In genomic region chr21:42654913-42655796, GRCh38 we compare ENCODE assay signal across 8 cellular contexts. TPM values are rescaled to one million over a fixed set of nuclear protein-coding genes. Genes with fewer than 3 reads are reported as not detected.
DNase-seq lines count a peak whose midpoint lies in the region; ATAC-seq and TF ChIP-seq lines count a peak whose summit lies in the region.

No MANE protein-coding gene starts in this region.

- H3K4me3 Mint-ChIP-seq in IgD-negative memory B cell (peak overlapping the region in 3 of 4 donors; percentile 37 to 87 (median 67)), nephron (peak overlapping the region; percentile 75 to 89 (median 85)), CD14-positive monocyte (peak overlapping the region in 1 of 2 donors; percentile 92)

- H3K79me2 ChIP-seq in ACC112 (ENCODE audit: control insufficient read depth, insufficient read depth, low read length, unreplicated experiment), result no peaks in the 10 kb centered on the region

- H3K4me1 Mint-ChIP-seq in IgD-negative memory B cell (peaks cover 14 to 26% (median 22%) of the 10 kb centered on the region in 3 donors), nephron (peaks cover 48% of the 10 kb centered on the region), CD14-positive monocyte (peaks cover 18% of the 10 kb centered on the region)

- intact Hi-C loops in CD14-positive monocyte (cut with micrococcal nuclease), result loop anchor here (2.0 to 5.0 kb wide), 2 partner anchors 162 to 164 kb away; no protein-coding TSS in a partner anchor

- peaks cover 37% of the 10 kb centered on the region for H3K27me3 ChIP-seq in ACC112 (ENCODE audit: insufficient read depth, low read length)

- peaks cover 9% of the 10 kb centered on the region for H3K4me1 ChIP-seq in ACC112 (ENCODE audit: control insufficient read depth, insufficient read depth, low read length, unreplicated experiment)

- H3K27ac ChIP-seq in ACC112 (ENCODE audit: low read depth, low read length) (no peak overlapping the region), coronary artery (no peak overlapping the region)

- ATAC-seq in HG03175 (IDR thresholded peaks at IDR 0.05; ENCODE audit: unreplicated experiment), result no peak

- no peaks in the 10 kb centered on the region for H3K36me3 ChIP-seq in ACC112 (ENCODE audit: insufficient read depth, low read length)

- no peaks in the 10 kb centered on the region for H3K9me3 Mint-ChIP-seq in IgD-negative memory B cell
- H3K9me3 Mint-ChIP-seq in nephron, result no peaks in the 10 kb centered on the region
- H3K9me3 Mint-ChIP-seq in CD14-positive monocyte, result peaks cover 0 to 8% (median 5%) of the 10 kb centered on the region in 7 donors

- H3K27ac Mint-ChIP-seq in IgD-negative memory B cell (peak overlapping the region; percentile 14 to 63 (median 31)), nephron (peak overlapping the region; percentile 49 to 92 (median 90)), CD14-positive monocyte (no peak overlapping the region)

- DNase-seq in coronary artery (ENCODE audit: low spot score) (no peak), activated gamma-delta T cell (lab: John Stamatoyannopoulos, UW) (no peak), CD14-positive monocyte (ENCODE audit: low spot score) (no peak)
- DNase-seq in activated CD8-positive, alpha-beta memory T cell treated with anti-CD3 and anti-CD28 coated beads, Interleukin-2, amount 50 U/mL, for 4 hours, result no peak

- TF ChIP-seq CTCF in coronary artery (IDR thresholded peaks at IDR 0.05) (no peak), nephron (IDR thresholded peaks at IDR 0.05; ENCODE audit: unreplicated experiment in 3 of 3) (no peak), CD14-positive monocyte (IDR thresholded peaks at IDR 0.05) (no peak)

- peak overlapping the region; percentile 81 for H3K4me3 ChIP-seq in ACC112 (ENCODE audit: low read depth, low read length)
- peak overlapping the region; percentile 84 for H3K4me3 ChIP-seq in coronary artery

- H3K36me3 Mint-ChIP-seq in IgD-negative memory B cell (no peaks in the 10 kb centered on the region), nephron (ENCODE audit: low read depth) (peaks cover 4% of the 10 kb centered on the region), CD14-positive monocyte (peaks cover 0 to 2% of the 10 kb centered on the region in 2 donors)

- H3K27me3 Mint-ChIP-seq in IgD-negative memory B cell, result peaks cover 63% of the 10 kb centered on the region
- no peaks in the 10 kb centered on the region for H3K27me3 Mint-ChIP-seq in nephron (ENCODE audit: low read depth)
- H3K27me3 Mint-ChIP-seq in CD14-positive monocyte (ENCODE audit: low read depth in 3 of 3), result peaks cover 41 to 70% (median 55%) of the 10 kb centered on the region in 3 donors

- no peak overlapping the region for H2AFZ ChIP-seq in ACC112 (ENCODE audit: low read length, unreplicated experiment)

RNA-seq across cellular contexts. Expression of gene PDE9A, which starts 1.7 kb away (rescaled TPM):
- polyA plus RNA-seq in IgD-negative memory B cell, result not detected
- polyA plus RNA-seq in CD14-positive monocyte, result under 1 TPM in 1 of 2 donors, not detected in 1; 0.05 TPM

Comparison
In these comparisons a context has a peak if more than half of its experiments do, and no peak if none do; other contexts are left out.
1. H3K27ac Mint-ChIP-seq: peak in IgD-negative memory B cell (3 of 3) and nephron (3 of 3); none in CD14-positive monocyte (0 of 7).